In the genomic region with DNA sequence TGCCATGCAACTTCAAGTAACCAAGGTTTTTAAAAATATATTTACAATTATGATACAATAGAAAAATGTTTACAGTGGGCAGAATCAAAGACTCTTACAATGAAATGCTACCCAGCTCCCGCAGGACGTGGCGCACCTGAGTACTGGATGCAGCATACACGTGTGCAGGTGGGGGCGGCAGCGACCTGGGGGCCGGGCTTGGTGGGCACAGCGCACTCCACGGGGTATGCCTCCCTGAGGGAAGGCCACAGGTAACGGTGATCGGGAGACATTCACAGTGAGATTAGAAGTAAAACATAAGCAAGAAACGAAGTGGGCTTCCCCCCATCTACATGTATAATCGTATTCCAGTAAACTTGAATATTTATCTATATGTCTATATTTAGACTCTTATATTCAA, we compare ENCODE assay signal across 20 cellular contexts.
"Had no signal": no experiment of that assay in that cellular context is flagged by ENCODE, and none has a peak within 500 bp of the region (broad histone marks: within the 10 kb centered on the region; RNA-seq: fewer than 3 reads in every experiment).

No MANE protein-coding gene starts in this region.

- H3K4me1 ChIP-seq: SJSA1 had no signal

- ATAC-seq: K562 had no signal

- H3K9me3 ChIP-seq: SJSA1 had no signal

- DNase-seq: Kasumi-1, MM.1S, NCI-H1092 treated with DMSO at 0.1 percent for 48 hours, NCI-H1436, NCI-H187, NCI-H2029, NCI-H2081 treated with DMSO at 0.1 percent for 48 hours, NCI-H2171, NCI-H226, NCI-H446, NCI-H510A, NCI-H524 treated with DMSO at 0.1 percent for 48 hours, NCI-H774, Right ventricle myocardium superior, SIG-M5 had no signal

- H3K4me3 ChIP-seq: K562, SJSA1, SK-N-MC had no signal

- H3K27ac ChIP-seq: HL-60, KMS-11, SJSA1, SK-N-MC had no signal

- H3K27me3 ChIP-seq: SJSA1 had no signal

- H3K36me3 ChIP-seq: SJSA1 had no signal
